ENCODE assay signal across 25 cellular contexts in the genomic region with DNA sequence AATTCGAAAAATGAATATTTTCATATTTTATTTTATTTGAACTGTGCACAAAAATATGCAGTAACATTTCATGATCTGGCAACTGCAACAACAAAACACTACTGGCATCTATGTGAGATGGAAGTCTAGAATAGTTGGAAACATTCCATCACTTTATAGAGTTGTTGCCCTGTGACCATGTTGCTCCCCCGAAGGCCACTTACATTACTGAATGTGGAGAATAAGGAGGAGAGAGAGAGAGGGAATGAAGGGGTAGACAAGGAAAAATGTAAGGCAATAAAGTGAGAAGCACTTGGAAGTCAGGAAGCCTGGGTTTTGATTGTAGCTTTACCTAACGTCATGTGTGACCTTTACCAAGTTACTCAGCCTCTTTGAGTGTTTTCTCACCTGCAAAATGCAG.
"Had no signal": no experiment of that assay in that cellular context is flagged by ENCODE, and none has a peak within 500 bp of the region (broad histone marks: within the 10 kb centered on the region; RNA-seq: fewer than 3 reads in every experiment).

No MANE protein-coding gene starts in this region.

- H3K36me3 ChIP-seq: gastrocnemius medialis, left ventricle myocardium inferior, suprapubic skin, tibial artery, upper lobe of right lung had no signal

- DNase-seq: activated CD4-positive, alpha-beta T cell treated with anti-CD3 and anti-CD28 coated beads for 48 hours; activated CD4-positive, alpha-beta T cell treated with anti-CD3 and anti-CD28 coated beads, Interleukin-2, amount 50 U/mL, for 48 hours; activated CD8-positive, alpha-beta memory T cell treated with anti-CD3 and anti-CD28 coated beads for 24 hours; activated effector memory CD4-positive, alpha-beta T cell treated with Interleukin-2 at 50 U/mL for 16 hours; activated naive CD4-positive, alpha-beta T cell treated with Interleukin-2 at 50 U/mL for 16 hours; anterior cingulate cortex; effector CD8-positive, alpha-beta T cell; erythroblast; gastrocnemius medialis; glutamatergic neuron; kidney glomerular epithelial cell; left ventricle myocardium inferior; mucosa of descending colon; posterior cingulate gyrus; right cardiac atrium; stimulated activated CD4-positive, alpha-beta T cell treated with anti-CD3 and anti-CD28 coated beads, Interleukin-15, amount 100 ng/mL, for 24 hours; stimulated activated CD4-positive, alpha-beta T cell treated with anti-CD3 and anti-CD28 coated beads, Interleukin-2, amount 100 ng/mL, for 24 hours; stimulated activated naive CD4-positive, alpha-beta T cell; tibial artery; upper lobe of right lung had no signal

- H3K36me3 Mint-ChIP-seq: activated naive CD8-positive, alpha-beta T cell; natural killer cell treated with Interleukin-12 subunit alpha and Interleukin-12 subunit beta and Interleukin-15 and Interleukin-18, amount 100 ng/mL, for 72 hours had no signal

- H3K27ac ChIP-seq: gastrocnemius medialis, left ventricle myocardium inferior, suprapubic skin, tibial artery, upper lobe of right lung had no signal

- H3K4me3 ChIP-seq: gastrocnemius medialis, left ventricle myocardium inferior, lung, mucosa of descending colon, suprapubic skin, tibial artery, upper lobe of right lung had no signal

- H3K27ac Mint-ChIP-seq: activated naive CD8-positive, alpha-beta T cell; natural killer cell treated with Interleukin-12 subunit alpha and Interleukin-12 subunit beta and Interleukin-15 and Interleukin-18, amount 100 ng/mL, for 72 hours had no signal

- ATAC-seq: gastrocnemius medialis; mucosa of descending colon; natural killer cell treated with Interleukin-12 subunit alpha and Interleukin-12 subunit beta and Interleukin-15 and Interleukin-18, amount 100 ng/mL, for 72 hours; right cardiac atrium; upper lobe of right lung had no signal

- H3K4me1 ChIP-seq: gastrocnemius medialis, left ventricle myocardium inferior, suprapubic skin, tibial artery, upper lobe of right lung had no signal

- H3K27me3 ChIP-seq: gastrocnemius medialis, suprapubic skin, tibial artery, upper lobe of right lung had no signal

- FAIRE-seq: bronchial epithelial cell had no signal

- H3K4me3 Mint-ChIP-seq: activated naive CD8-positive, alpha-beta T cell; natural killer cell treated with Interleukin-12 subunit alpha and Interleukin-12 subunit beta and Interleukin-15 and Interleukin-18, amount 100 ng/mL, for 72 hours had no signal

- H3K9me3 ChIP-seq: gastrocnemius medialis, left ventricle myocardium inferior, mucosa of descending colon, suprapubic skin, tibial artery, upper lobe of right lung had no signal
